Comparison of ENCODE assay signal across 1 cellular context in genomic region chr14:29028973-29029582, GRCh38.
TF ChIP-seq lines count a peak whose summit lies in the region.

No MANE protein-coding gene starts in this region.

TF ChIP-seq in HepG2, 621 proteins besides CTCF, POLR2A, EP300 and RAD21 (continued from another document and continues in another):
- TF ChIP-seq ZNF33A (CRISPR knock-in tag; IDR thresholded peaks at IDR 0.05; ENCODE audit: borderline replicate concordance) (peak; percentile 84; the same call in 1 of the 2 replicates), TAF1 (CRISPR knock-in tag; IDR thresholded peaks at IDR 0.05) (peak; percentile 46; the same call in 1 of the 2 replicates), NFYB (CRISPR knock-in tag; IDR thresholded peaks at IDR 0.05) (0 out of 2 replicates have a peak, but pooled peaks have one; percentile 28), MTF1 (CRISPR knock-in tag; IDR thresholded peaks at IDR 0.05) (no peak), FLYWCH1 (CRISPR knock-in tag; IDR thresholded peaks at IDR 0.05) (no peak), HMG20B (CRISPR knock-in tag; conservative IDR thresholded peaks at IDR 0.05) (peak; percentile 73), TOPORS (CRISPR knock-in tag; IDR thresholded peaks at IDR 0.05) (peak; percentile 98), ZNF530 (CRISPR knock-in tag; IDR thresholded peaks at IDR 0.05; ENCODE audit: low read depth) (no peak), REL (CRISPR knock-in tag; conservative IDR thresholded peaks at IDR 0.05) (no peak), CBX1 (IDR thresholded peaks at IDR 0.05; ENCODE audit: low read depth) (peak; percentile 96), CREM (IDR thresholded peaks at IDR 0.05) (peak; percentile 76), CREM (CRISPR knock-in tag; IDR thresholded peaks at IDR 0.05) (no peak), EHMT2 (IDR thresholded peaks at IDR 0.05; ENCODE audit: borderline replicate concordance, low read depth, low read length) (peak; percentile 98), CC2D1A (CRISPR knock-in tag; IDR thresholded peaks at IDR 0.05) (no peak), MTA1 (CRISPR knock-in tag; IDR thresholded peaks at IDR 0.05; ENCODE audit: borderline replicate concordance) (peak; percentile 80), NCOA1 (CRISPR knock-in tag; IDR thresholded peaks at IDR 0.05) (peak; percentile 92), ZBTB3 (CRISPR knock-in tag; IDR thresholded peaks at IDR 0.05; ENCODE audit: borderline replicate concordance, low read depth) (peak; percentile 29; the same call in 1 of the 2 replicates), REPIN1 (CRISPR knock-in tag; IDR thresholded peaks at IDR 0.05; ENCODE audit: borderline replicate concordance, low read depth) (peak; percentile 99), ZC3H13 (CRISPR knock-in tag; IDR thresholded peaks at IDR 0.05) (no peak), ZHX2 (IDR thresholded peaks at IDR 0.05; ENCODE audit: low read depth) (peak; percentile 90), ZHX2 (CRISPR knock-in tag; IDR thresholded peaks at IDR 0.05; ENCODE audit: borderline replicate concordance) (peak; percentile 44; the same call in 1 of the 2 replicates), ZNF747 (CRISPR knock-in tag; IDR thresholded peaks at IDR 0.05; ENCODE audit: borderline replicate concordance) (0 out of 2 replicates have a peak, but pooled peaks have one; percentile 20), JARID2 (CRISPR knock-in tag; IDR thresholded peaks at IDR 0.05; ENCODE audit: insufficient replicate concordance) (no peak), SOX6 (IDR thresholded peaks at IDR 0.05) (no peak), SOX6 (CRISPR knock-in tag; IDR thresholded peaks at IDR 0.05) (peak; percentile 84), POGK (CRISPR knock-in tag; conservative IDR thresholded peaks at IDR 0.05) (peak; percentile 97), KLF9 (CRISPR knock-in tag; IDR thresholded peaks at IDR 0.05; ENCODE audit: low read depth) (0 out of 2 replicates have a peak, but pooled peaks have one; percentile 58), STAT5B (CRISPR knock-in tag; IDR thresholded peaks at IDR 0.05) (0 out of 2 replicates have a peak, but pooled peaks have one; percentile 45), ZNF83 (CRISPR knock-in tag; IDR thresholded peaks at IDR 0.05; ENCODE audit: borderline replicate concordance) (no peak), ZNF510 (CRISPR knock-in tag; IDR thresholded peaks at IDR 0.05; ENCODE audit: low read depth) (no peak), SIX1 (CRISPR knock-in tag; IDR thresholded peaks at IDR 0.05; ENCODE audit: borderline replicate concordance) (peak; percentile 84), ZNF619 (CRISPR knock-in tag; IDR thresholded peaks at IDR 0.05) (no peak), KLF15 (CRISPR knock-in tag; IDR thresholded peaks at IDR 0.05; ENCODE audit: borderline replicate concordance) (no peak), ZKSCAN1 (IDR thresholded peaks at IDR 0.05; ENCODE audit: low read length) (no peak), KLF11 (CRISPR knock-in tag; IDR thresholded peaks at IDR 0.05) (0 out of 2 replicates have a peak, but pooled peaks have one; percentile 51), HOXD1 (CRISPR knock-in tag; IDR thresholded peaks at IDR 0.05) (peak; percentile 75), NR2C2 (CRISPR knock-in tag; IDR thresholded peaks at IDR 0.05; ENCODE audit: borderline replicate concordance) (peak; percentile 63; the same call in 1 of the 2 replicates)
- TF ChIP-seq, protein P1, sequence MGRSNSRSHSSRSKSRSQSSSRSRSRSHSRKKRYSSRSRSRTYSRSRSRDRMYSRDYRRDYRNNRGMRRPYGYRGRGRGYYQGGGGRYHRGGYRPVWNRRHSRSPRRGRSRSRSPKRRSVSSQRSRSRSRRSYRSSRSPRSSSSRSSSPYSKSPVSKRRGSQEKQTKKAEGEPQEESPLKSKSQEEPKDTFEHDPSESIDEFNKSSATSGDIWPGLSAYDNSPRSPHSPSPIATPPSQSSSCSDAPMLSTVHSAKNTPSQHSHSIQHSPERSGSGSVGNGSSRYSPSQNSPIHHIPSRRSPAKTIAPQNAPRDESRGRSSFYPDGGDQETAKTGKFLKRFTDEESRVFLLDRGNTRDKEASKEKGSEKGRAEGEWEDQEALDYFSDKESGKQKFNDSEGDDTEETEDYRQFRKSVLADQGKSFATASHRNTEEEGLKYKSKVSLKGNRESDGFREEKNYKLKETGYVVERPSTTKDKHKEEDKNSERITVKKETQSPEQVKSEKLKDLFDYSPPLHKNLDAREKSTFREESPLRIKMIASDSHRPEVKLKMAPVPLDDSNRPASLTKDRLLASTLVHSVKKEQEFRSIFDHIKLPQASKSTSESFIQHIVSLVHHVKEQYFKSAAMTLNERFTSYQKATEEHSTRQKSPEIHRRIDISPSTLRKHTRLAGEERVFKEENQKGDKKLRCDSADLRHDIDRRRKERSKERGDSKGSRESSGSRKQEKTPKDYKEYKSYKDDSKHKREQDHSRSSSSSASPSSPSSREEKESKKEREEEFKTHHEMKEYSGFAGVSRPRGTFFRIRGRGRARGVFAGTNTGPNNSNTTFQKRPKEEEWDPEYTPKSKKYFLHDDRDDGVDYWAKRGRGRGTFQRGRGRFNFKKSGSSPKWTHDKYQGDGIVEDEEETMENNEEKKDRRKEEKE (IDR thresholded peaks at IDR 0.05): no peak
- TF ChIP-seq, protein P2, sequence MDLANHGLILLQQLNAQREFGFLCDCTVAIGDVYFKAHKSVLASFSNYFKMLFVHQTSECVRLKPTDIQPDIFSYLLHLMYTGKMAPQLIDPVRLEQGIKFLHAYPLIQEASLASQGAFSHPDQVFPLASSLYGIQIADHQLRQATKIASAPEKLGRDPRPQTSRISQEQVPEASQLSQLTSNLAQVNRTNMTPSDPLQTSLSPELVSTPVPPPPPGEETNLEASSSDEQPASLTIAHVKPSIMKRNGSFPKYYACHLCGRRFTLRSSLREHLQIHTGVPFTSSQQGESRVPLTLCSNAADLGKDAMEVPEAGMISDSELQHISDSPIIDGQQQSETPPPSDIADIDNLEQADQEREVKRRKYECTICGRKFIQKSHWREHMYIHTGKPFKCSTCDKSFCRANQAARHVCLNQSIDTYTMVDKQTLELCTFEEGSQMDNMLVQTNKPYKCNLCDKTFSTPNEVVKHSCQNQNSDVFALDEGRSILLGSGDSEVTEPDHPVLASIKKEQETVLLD (CRISPR knock-in tag; IDR thresholded peaks at IDR 0.05; ENCODE audit: low read depth): no peak
- TF ChIP-seq, protein P3, sequence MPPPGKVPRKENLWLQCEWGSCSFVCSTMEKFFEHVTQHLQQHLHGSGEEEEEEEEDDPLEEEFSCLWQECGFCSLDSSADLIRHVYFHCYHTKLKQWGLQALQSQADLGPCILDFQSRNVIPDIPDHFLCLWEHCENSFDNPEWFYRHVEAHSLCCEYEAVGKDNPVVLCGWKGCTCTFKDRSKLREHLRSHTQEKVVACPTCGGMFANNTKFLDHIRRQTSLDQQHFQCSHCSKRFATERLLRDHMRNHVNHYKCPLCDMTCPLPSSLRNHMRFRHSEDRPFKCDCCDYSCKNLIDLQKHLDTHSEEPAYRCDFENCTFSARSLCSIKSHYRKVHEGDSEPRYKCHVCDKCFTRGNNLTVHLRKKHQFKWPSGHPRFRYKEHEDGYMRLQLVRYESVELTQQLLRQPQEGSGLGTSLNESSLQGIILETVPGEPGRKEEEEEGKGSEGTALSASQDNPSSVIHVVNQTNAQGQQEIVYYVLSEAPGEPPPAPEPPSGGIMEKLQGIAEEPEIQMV (CRISPR knock-in tag; IDR thresholded peaks at IDR 0.05; ENCODE audit: low read depth): peak; percentile 49; the same call in 1 of the 2 replicates
- TF ChIP-seq, protein P4, sequence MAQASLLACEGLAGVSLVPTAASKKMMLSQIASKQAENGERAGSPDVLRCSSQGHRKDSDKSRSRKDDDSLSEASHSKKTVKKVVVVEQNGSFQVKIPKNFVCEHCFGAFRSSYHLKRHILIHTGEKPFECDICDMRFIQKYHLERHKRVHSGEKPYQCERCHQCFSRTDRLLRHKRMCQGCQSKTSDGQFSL (CRISPR knock-in tag; IDR thresholded peaks at IDR 0.05): peak; percentile 75; the same call in 1 of the 2 replicates
- TF ChIP-seq, protein P5, sequence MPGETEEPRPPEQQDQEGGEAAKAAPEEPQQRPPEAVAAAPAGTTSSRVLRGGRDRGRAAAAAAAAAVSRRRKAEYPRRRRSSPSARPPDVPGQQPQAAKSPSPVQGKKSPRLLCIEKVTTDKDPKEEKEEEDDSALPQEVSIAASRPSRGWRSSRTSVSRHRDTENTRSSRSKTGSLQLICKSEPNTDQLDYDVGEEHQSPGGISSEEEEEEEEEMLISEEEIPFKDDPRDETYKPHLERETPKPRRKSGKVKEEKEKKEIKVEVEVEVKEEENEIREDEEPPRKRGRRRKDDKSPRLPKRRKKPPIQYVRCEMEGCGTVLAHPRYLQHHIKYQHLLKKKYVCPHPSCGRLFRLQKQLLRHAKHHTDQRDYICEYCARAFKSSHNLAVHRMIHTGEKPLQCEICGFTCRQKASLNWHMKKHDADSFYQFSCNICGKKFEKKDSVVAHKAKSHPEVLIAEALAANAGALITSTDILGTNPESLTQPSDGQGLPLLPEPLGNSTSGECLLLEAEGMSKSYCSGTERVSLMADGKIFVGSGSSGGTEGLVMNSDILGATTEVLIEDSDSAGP (CRISPR knock-in tag; IDR thresholded peaks at IDR 0.05; ENCODE audit: borderline replicate concordance): peak; percentile 87
- TF ChIP-seq, protein P6, sequence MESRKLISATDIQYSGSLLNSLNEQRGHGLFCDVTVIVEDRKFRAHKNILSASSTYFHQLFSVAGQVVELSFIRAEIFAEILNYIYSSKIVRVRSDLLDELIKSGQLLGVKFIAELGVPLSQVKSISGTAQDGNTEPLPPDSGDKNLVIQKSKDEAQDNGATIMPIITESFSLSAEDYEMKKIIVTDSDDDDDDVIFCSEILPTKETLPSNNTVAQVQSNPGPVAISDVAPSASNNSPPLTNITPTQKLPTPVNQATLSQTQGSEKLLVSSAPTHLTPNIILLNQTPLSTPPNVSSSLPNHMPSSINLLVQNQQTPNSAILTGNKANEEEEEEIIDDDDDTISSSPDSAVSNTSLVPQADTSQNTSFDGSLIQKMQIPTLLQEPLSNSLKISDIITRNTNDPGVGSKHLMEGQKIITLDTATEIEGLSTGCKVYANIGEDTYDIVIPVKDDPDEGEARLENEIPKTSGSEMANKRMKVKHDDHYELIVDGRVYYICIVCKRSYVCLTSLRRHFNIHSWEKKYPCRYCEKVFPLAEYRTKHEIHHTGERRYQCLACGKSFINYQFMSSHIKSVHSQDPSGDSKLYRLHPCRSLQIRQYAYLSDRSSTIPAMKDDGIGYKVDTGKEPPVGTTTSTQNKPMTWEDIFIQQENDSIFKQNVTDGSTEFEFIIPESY (CRISPR knock-in tag; IDR thresholded peaks at IDR 0.05): peak; percentile 84
